Comparison of ENCODE assay signal across 1 cellular context in the genomic region with DNA sequence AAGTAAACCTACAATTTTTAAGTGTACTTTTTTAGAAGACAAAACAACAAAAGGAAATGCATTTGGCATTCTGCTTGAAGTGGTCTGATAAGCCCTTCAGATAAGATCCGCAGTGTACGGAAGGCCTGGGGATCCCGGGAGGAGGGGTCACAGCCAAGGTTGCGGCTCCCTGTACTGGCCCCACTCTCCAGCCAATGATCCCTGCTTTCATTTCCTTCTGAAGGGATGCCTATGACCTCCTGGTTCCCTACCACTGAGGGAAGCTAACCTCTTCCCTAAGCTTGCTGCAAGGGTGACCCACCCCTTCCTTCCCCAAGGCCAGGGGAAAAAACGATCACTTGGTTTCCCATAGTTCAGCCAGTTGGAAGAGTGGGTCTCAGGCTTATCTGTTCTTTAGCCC.
TF ChIP-seq lines count a peak whose summit lies in the region.

No MANE protein-coding gene starts in this region.

TF ChIP-seq in IMR-90, 13 proteins besides CTCF, POLR2A, EP300 and RAD21:
- TF ChIP-seq RCOR1 (IDR thresholded peaks at IDR 0.05; ENCODE audit: insufficient replicate concordance, low read length) (no peak), BHLHE40 (IDR thresholded peaks at IDR 0.05; ENCODE audit: low read depth, low read length) (no peak), RFX5 (IDR thresholded peaks at IDR 0.05; ENCODE audit: low read depth, low read length) (no peak), USF2 (IDR thresholded peaks at IDR 0.05; ENCODE audit: low read depth, low read length) (no peak), SMC3 (IDR thresholded peaks at IDR 0.05; ENCODE audit: low read depth, low read length) (no peak), FOS (IDR thresholded peaks at IDR 0.05; ENCODE audit: low read depth, low read length) (no peak), CHD1 (IDR thresholded peaks at IDR 0.05; ENCODE audit: low read depth, low read length) (no peak), NFE2L2 (IDR thresholded peaks at IDR 0.05; ENCODE audit: low read depth, low read length) (no peak), MAZ (IDR thresholded peaks at IDR 0.05; ENCODE audit: borderline replicate concordance, low read depth, low read length) (no peak), CEBPB (IDR thresholded peaks at IDR 0.05; ENCODE audit: low read depth, low read length) (no peak)
- TF ChIP-seq, protein P1, sequence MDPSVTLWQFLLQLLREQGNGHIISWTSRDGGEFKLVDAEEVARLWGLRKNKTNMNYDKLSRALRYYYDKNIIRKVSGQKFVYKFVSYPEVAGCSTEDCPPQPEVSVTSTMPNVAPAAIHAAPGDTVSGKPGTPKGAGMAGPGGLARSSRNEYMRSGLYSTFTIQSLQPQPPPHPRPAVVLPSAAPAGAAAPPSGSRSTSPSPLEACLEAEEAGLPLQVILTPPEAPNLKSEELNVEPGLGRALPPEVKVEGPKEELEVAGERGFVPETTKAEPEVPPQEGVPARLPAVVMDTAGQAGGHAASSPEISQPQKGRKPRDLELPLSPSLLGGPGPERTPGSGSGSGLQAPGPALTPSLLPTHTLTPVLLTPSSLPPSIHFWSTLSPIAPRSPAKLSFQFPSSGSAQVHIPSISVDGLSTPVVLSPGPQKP (IDR thresholded peaks at IDR 0.05; ENCODE audit: borderline replicate concordance, low read depth, low read length): no peak
